17 cellular contexts compared by ENCODE assay signal in the genomic region with DNA sequence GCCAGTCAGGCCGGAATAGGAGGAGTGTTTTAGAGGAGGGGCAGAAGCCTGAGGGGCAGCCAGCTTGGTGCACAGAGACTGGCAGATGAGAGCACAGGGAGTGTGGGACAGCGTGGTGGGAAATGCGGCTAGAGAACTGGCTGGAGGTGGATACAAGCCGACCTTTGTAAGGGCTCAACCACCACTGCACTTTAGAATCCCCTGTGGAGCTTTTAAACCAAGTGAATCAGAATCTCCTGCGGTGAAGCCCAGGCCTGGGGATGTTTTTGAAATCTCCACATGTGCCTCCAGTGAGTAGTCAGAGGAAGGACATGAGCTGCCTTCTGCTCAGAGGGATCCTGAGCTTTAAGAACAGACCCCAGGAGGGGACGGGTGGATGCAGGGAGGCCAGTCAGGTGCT. TPM values are rescaled to one million over a fixed set of nuclear protein-coding genes. Genes with fewer than 3 reads are reported as not detected.
DNase-seq lines count a peak whose midpoint lies in the region; ATAC-seq and FAIRE-seq lines count a peak whose summit lies in the region.
"Had no signal": no experiment of that assay in that cellular context is flagged by ENCODE, and none has a peak within 500 bp of the region (broad histone marks: within the 10 kb centered on the region; RNA-seq: fewer than 3 reads in every experiment).

No MANE protein-coding gene starts in this region.

- H3K36me3 Mint-ChIP-seq in stimulated activated memory B cell treated with anti-CD40 and anti-IgM and Interleukin-4, amounts not matched to agents 10 μg/mL and 1 μg/mL and 100 μg/mL, for 72 hours = no peaks in the 10 kb centered on the region

- H3K4me3 Mint-ChIP-seq in stimulated activated memory B cell treated with anti-CD40 and anti-IgM and Interleukin-4, amounts not matched to agents 10 μg/mL and 1 μg/mL and 100 μg/mL, for 72 hours = no peak overlapping the region
- H3K4me3 Mint-ChIP-seq: dendritic cell treated with granulocyte-macrophage colony-stimulating factor and Interleukin-4, amounts not matched to agents 40 ng/mL and 50 ng/mL, for 4 days had no signal

- intact Hi-C loops in posterior vena cava (cut with DNase I) = no loop called here

- H3K27ac Mint-ChIP-seq in stimulated activated memory B cell treated with anti-CD40 and anti-IgM and Interleukin-4, amounts not matched to agents 10 μg/mL and 1 μg/mL and 100 μg/mL, for 72 hours = peak overlapping the region; percentile 31
- H3K27ac Mint-ChIP-seq: dendritic cell treated with granulocyte-macrophage colony-stimulating factor and Interleukin-4, amounts not matched to agents 40 ng/mL and 50 ng/mL, for 4 days had no signal

- DNase-seq in T1000 (lab: John Stamatoyannopoulos, UW) = peak; percentile 87
- DNase-seq in fibroblast of peridontal ligament (ENCODE audit: extremely low read depth) = peak; percentile 53
- no peak for DNase-seq in posterior vena cava (ENCODE audit: low spot score)
- DNase-seq in DMS53 treated with DMSO at 0.1 percent for 48 hours (lab: John Stamatoyannopoulos, UW; ENCODE audit: unreplicated experiment) = no peak
- DNase-seq: anterior cingulate cortex; C1 segment of cervical spinal cord; GM23248; heart right ventricle; NCI-H2081 treated with DMSO at 0.1 percent for 48 hours; NCI-H526 treated with DMSO at 0.1 percent for 48 hours; stimulated activated CD4-positive, alpha-beta T cell treated with anti-CD3 and anti-CD28 coated beads, Interleukin-15, amount 100 ng/mL, for 24 hours had no signal

- H3K27me3 Mint-ChIP-seq in stimulated activated memory B cell treated with anti-CD40 and anti-IgM and Interleukin-4, amounts not matched to agents 10 μg/mL and 1 μg/mL and 100 μg/mL, for 72 hours = no peaks in the 10 kb centered on the region

- ATAC-seq in stimulated activated memory B cell treated with anti-CD40 and anti-IgM and Interleukin-4, amounts not matched to agents 10 μg/mL and 1 μg/mL and 100 μg/mL, for 72 hours = no peak
- no peak for ATAC-seq in HG03520 (IDR thresholded peaks at IDR 0.05; ENCODE audit: unreplicated experiment)
- ATAC-seq: esophagus mucosa, heart right ventricle had no signal

- peak; percentile 94 for FAIRE-seq in G401.6 (lab: Jason Lieb, UNC)
- FAIRE-seq: HTR-8/SVneo had no signal

- H3K4me1 Mint-ChIP-seq in stimulated activated memory B cell treated with anti-CD40 and anti-IgM and Interleukin-4, amounts not matched to agents 10 μg/mL and 1 μg/mL and 100 μg/mL, for 72 hours = peaks cover 20% of the 10 kb centered on the region

- no peaks in the 10 kb centered on the region for H3K9me3 Mint-ChIP-seq in stimulated activated memory B cell treated with anti-CD40 and anti-IgM and Interleukin-4, amounts not matched to agents 10 μg/mL and 1 μg/mL and 100 μg/mL, for 72 hours
- H3K9me3 Mint-ChIP-seq: dendritic cell treated with granulocyte-macrophage colony-stimulating factor and Interleukin-4, amounts not matched to agents 40 ng/mL and 50 ng/mL, for 4 days had no signal

RNA-seq across cellular contexts. Expression of a gene that starts 10.9 kb away (rescaled TPM):
- total RNA-seq in posterior vena cava = 1 to 10 TPM; 5.7 to 7.2 TPM

RNA-seq across cellular contexts. Expression of a gene that starts 11.2 kb away (rescaled TPM):
- 10 to 100 TPM; 19.7 to 38.1 TPM for total RNA-seq in posterior vena cava

Comparison
In these comparisons a context has a peak if more than half of its experiments do, and no peak if none do; other contexts are left out.
1. DNase-seq: peak in T1000 (single experiment) and fibroblast of peridontal ligament (single experiment); none in posterior vena cava (single experiment) and DMS53 treated with DMSO at 0.1 percent for 48 hours (single experiment).